17 cellular contexts compared by ENCODE assay signal in the genomic region with DNA sequence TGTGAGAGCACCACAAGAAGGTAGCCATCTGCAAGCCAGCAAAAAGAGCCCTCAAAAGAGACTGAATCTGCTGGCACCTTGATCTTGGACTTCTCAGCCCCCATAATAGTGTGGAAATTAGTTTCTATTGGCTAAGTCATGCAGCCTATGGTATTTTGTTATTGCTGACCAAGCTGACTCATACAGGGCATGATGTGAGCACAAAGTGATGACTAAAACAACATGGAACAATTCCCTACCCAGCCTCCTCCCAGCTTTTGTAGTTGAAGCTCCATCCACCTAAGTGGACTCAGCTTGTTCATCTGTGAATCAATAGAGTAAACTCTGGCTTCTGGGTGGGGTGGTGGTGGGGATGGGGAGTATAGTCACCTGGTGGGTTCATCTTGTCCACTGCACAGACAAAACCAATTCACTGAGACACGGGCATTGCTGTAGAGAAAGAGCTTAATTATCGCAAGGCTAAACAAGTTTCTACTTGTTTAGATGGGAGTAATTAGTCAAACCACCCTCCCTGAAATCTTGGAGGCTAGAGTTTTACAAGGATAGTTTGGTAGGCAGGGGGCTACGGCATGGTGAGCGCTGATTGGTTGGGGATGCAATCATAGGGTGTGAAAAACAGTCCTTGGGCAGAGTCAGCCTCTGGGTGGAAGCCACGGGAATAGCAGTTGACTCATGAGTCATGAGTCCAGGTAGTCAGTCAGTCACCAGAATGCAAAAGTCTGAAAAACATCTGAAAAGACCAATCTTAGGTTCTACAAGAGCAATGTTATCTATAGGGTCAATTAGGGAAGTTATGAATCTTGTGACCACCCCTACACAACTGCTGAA.
DNase-seq lines count a peak whose midpoint lies in the region; ATAC-seq lines count a peak whose summit lies in the region.
"Had no signal": no experiment of that assay in that cellular context is flagged by ENCODE, and none has a peak within 500 bp of the region (broad histone marks: within the 10 kb centered on the region; RNA-seq: fewer than 3 reads in every experiment).

No MANE protein-coding gene starts in this region.

- DNase-seq in GM23248 (peak; percentile 76), NCI-H69 (lab: John Stamatoyannopoulos, UW) (peak; percentile 23), epithelial cell of prostate (ENCODE audit: low read depth, low spot score) (peak; percentile 68), renal cortical epithelial cell (ENCODE audit: low read depth) (peak; percentile 33), medulla oblongata (ENCODE audit: extremely low spot score) (no peak), mucosa of gallbladder (ENCODE audit: low spot score) (no peak)
- DNase-seq: activated CD4-positive, alpha-beta T cell treated with anti-CD3 and anti-CD28 coated beads for 4 hours; activated naive CD8-positive, alpha-beta T cell treated with anti-CD3 and anti-CD28 coated beads, Interleukin-2, amount 10 ng/mL, durations not matched to agents 7 days and 5 days; CD8-positive, alpha-beta memory T cell; colonic mucosa; esophagus squamous epithelium; GF-D8; mesendoderm; T-helper 17 cell had no signal

- no peak overlapping the region for H3K4me2 ChIP-seq in GM23248 (ENCODE audit: unreplicated experiment)

- H2AFZ ChIP-seq in GM23248, result no peak overlapping the region

- no peaks in the 10 kb centered on the region for H3K36me3 ChIP-seq in GM23248 (ENCODE audit: low read depth)
- H3K36me3 ChIP-seq: colonic mucosa, esophagus squamous epithelium, neutrophil had no signal

- in situ Hi-C loops in GM23248 (cut with MboI), result no loop called here

- H3K27ac ChIP-seq in GM23248 (peak overlapping the region; percentile 9; the same call in 1 of the 2 replicates), epithelial cell of prostate (peak overlapping the region; percentile 82)
- H3K27ac ChIP-seq: colonic mucosa, esophagus squamous epithelium, neutrophil had no signal

- no peaks in the 10 kb centered on the region for H3K9me2 ChIP-seq in GM23248 (ENCODE audit: insufficient read depth)

- peaks cover 12% of the 10 kb centered on the region; the same call in 1 of the 2 replicates for H3F3A ChIP-seq in GM23248 (ENCODE audit: insufficient read depth)

- no peaks in the 10 kb centered on the region for H3K27me3 ChIP-seq in GM23248 (replicated peaks; ENCODE audit: insufficient read depth)
- H3K27me3 ChIP-seq: colonic mucosa, esophagus squamous epithelium, neutrophil had no signal

- 60 to 62% methylated on average over 5 of the region's 5 CpGs for WGBS in GM23248 (ENCODE audit: low coverage in 1 of 2, low lambda C conversion rate in 2 of 2, missing lambda C conversion rate in 2 of 2), 2 experiments

- no peaks in the 10 kb centered on the region for H3K4me1 ChIP-seq in GM23248 (ENCODE audit: insufficient read depth)
- H3K4me1 ChIP-seq: colonic mucosa, esophagus squamous epithelium had no signal

- H3K79me2 ChIP-seq in GM23248 (ENCODE audit: insufficient read depth), result no peaks in the 10 kb centered on the region

- H3K9ac ChIP-seq in GM23248, result no peak overlapping the region

- ATAC-seq in HG02763 (IDR thresholded peaks at IDR 0.05; ENCODE audit: unreplicated experiment), result no peak
- ATAC-seq in GM21528 (IDR thresholded peaks at IDR 0.05; ENCODE audit: low FRiP score, unreplicated experiment), result no peak
- ATAC-seq: T-helper 17 cell had no signal

- H3K9me3 ChIP-seq in GM23248 (ENCODE audit: low read depth), result no peaks in the 10 kb centered on the region
- H3K9me3 ChIP-seq: colonic mucosa, neutrophil had no signal

- no peaks in the 10 kb centered on the region for H4K20me1 ChIP-seq in GM23248 (ENCODE audit: insufficient read depth)

- no peak overlapping the region for H3K4me3 ChIP-seq in GM23248
- H3K4me3 ChIP-seq: colonic mucosa, esophagus squamous epithelium had no signal

Comparison
In these comparisons a context has a peak if more than half of its experiments do, and no peak if none do; other contexts are left out.
1. DNase-seq: peak in GM23248 (single experiment), NCI-H69 (single experiment), epithelial cell of prostate (single experiment) and renal cortical epithelial cell (single experiment); none in medulla oblongata (single experiment) and mucosa of gallbladder (single experiment).